ENCODE assay signal across 27 cellular contexts in the genomic region with DNA sequence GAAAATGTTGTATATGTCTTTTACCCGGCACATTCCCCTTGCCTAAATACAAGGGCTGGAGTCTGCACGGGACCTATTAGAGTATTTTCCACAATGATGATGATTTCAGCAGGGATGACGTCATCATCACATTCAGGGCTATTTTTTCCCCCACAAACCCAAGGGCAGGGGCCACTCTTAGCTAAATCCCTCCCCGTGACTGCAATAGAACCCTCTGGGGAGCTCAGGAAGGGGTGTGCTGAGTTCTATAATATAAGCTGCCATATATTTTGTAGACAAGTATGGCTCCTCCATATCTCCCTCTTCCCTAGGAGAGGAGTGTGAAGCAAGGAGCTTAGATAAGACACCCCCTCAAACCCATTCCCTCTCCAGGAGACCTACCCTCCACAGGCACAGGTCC. TPM values are rescaled to one million over a fixed set of nuclear protein-coding genes. Genes with fewer than 3 reads are reported as not detected.
A peak's percentile ranks its signal among the peaks of the same experiment; 100 is the strongest.
DNase-seq lines count a peak whose midpoint lies in the region; ATAC-seq, FAIRE-seq and TF ChIP-seq lines count a peak whose summit lies in the region.
"Had no signal": no experiment of that assay in that cellular context is flagged by ENCODE, and none has a peak within 500 bp of the region (broad histone marks: within the 10 kb centered on the region; RNA-seq: fewer than 3 reads in every experiment).

No MANE protein-coding gene starts in this region.

- no peaks in the 10 kb centered on the region for H3K27me3 ChIP-seq in BLaER1
- no peaks in the 10 kb centered on the region; a peak in 1 of 4 replicates for H3K27me3 ChIP-seq in GM12878 (replicated peaks in 1 of 2; ENCODE audit: control insufficient read depth in 2 of 2, insufficient read depth in 2 of 2, low read length in 1 of 2)
- no peaks in the 10 kb centered on the region for H3K27me3 ChIP-seq in PC-9 (ENCODE audit: insufficient read depth, low read depth)
- H3K27me3 ChIP-seq in PC-3 (ENCODE audit: low read length), result no peaks in the 10 kb centered on the region
- H3K27me3 ChIP-seq in suprapubic skin, result no peaks in the 10 kb centered on the region

- no peak for DNase-seq in GM12878 (ENCODE audit: low read depth, low spot score)
- DNase-seq in glutamatergic neuron, result no peak
- DNase-seq in PC-9, result no peak
- no peak for DNase-seq in PC-3
- no peak for DNase-seq in suprapubic skin (ENCODE audit: low spot score in 2 of 2)
- DNase-seq: AML-193, DMS79, HFFc6, KG1, NCI-H1105, NCI-H146, NCI-H2029 treated with DMSO at 0.1 percent for 48 hours, NCI-H345, NCI-H524 treated with DMSO at 0.1 percent for 48 hours, NCI-H82 had no signal

- H3K27me3 Mint-ChIP-seq in glutamatergic neuron (ENCODE audit: unreplicated experiment), result peaks cover 11% of the 10 kb centered on the region

- peak overlapping the region; percentile 80 for H3K27ac Mint-ChIP-seq in glutamatergic neuron (ENCODE audit: unreplicated experiment)
- H3K27ac Mint-ChIP-seq: HFFc6; T-helper 1 cell treated with Interleukin-12 subunit alpha and Interleukin-12 subunit beta and Interleukin-4 antibody, amounts not matched to agents 30 μg/mL and 1 μg/mL, for 36 hours had no signal

- TF ChIP-seq EP300 in GM12878 (IDR thresholded peaks at IDR 0.05; ENCODE audit: borderline replicate concordance in 1 of 2, control insufficient read depth in 1 of 2, low read depth in 2 of 2, low read length in 2 of 2) (no peak), suprapubic skin (IDR thresholded peaks at IDR 0.05) (no peak)

- in situ Hi-C loops in GM12878 (cut with MboI), result no loop called here

- H3K4me2 ChIP-seq in BLaER1 (peak overlapping the region; percentile 34), GM12878 (ENCODE audit: control insufficient read depth, insufficient read depth) (no peak overlapping the region), PC-9 (no peak overlapping the region), PC-3 (ENCODE audit: low read length) (no peak overlapping the region)

- H3F3A ChIP-seq in PC-9 (ENCODE audit: insufficient read depth, low read depth) (no peaks in the 10 kb centered on the region), PC-3 (ENCODE audit: low read length, unreplicated experiment) (no peaks in the 10 kb centered on the region)

- 56% methylated on average over 4 of the region's 4 CpGs for WGBS in GM12878 (ENCODE audit: insufficient coverage, insufficient replicate concordance, low lambda C conversion rate, missing lambda C conversion rate)
- WGBS in suprapubic skin, result 73% methylated on average over 4 of the region's 4 CpGs

- H3K9me2 ChIP-seq in PC-9 (ENCODE audit: insufficient read depth), result no peaks in the 10 kb centered on the region
- H3K9me2 ChIP-seq in PC-3 (replicated peaks; ENCODE audit: low read length), result no peaks in the 10 kb centered on the region

- FAIRE-seq in GM12878 (lab: Jason Lieb, UNC), result no peak
- FAIRE-seq: D721Med, GM12891, H54 had no signal

- H3K9me3 Mint-ChIP-seq in glutamatergic neuron (ENCODE audit: unreplicated experiment), result peaks cover 16% of the 10 kb centered on the region
- H3K9me3 Mint-ChIP-seq: CD14-positive monocyte; HFFc6; T-helper 1 cell treated with Interleukin-12 subunit alpha and Interleukin-12 subunit beta and Interleukin-4 antibody, amounts not matched to agents 30 μg/mL and 1 μg/mL, for 36 hours had no signal

- intact Hi-C loops in GM12878 (cut with micrococcal nuclease; ENCODE audit: unreplicated experiment), result no loop called here
- intact Hi-C loops in PC-9 (cut with micrococcal nuclease; ENCODE audit: unreplicated experiment), result no loop called here
- intact Hi-C loops in PC-3 (cut with micrococcal nuclease), result no loop called here

- H3K9ac ChIP-seq in BLaER1 (no peak overlapping the region), GM12878 (ENCODE audit: control insufficient read depth, insufficient read depth, low read length) (no peak overlapping the region), PC-3 (ENCODE audit: low read length) (no peak overlapping the region)

- H3K27ac ChIP-seq in BLaER1 (no peak overlapping the region), HEK293 (ENCODE audit: extremely low read depth, low read depth, low read length) (no peak overlapping the region), GM12878 (ENCODE audit: control insufficient read depth, insufficient read depth) (no peak overlapping the region), PC-9 (no peak overlapping the region), PC-3 (ENCODE audit: low read length) (no peak overlapping the region), suprapubic skin (no peak overlapping the region)

- TF ChIP-seq CTCF in HEK293 (tag by site-specific recombination; IDR thresholded peaks at IDR 0.05) (no peak), GM12878 (IDR thresholded peaks at IDR 0.05 in 2 of 3, conservative IDR thresholded peaks at IDR 0.05 in 1 of 3; ENCODE audit: control insufficient read depth in 2 of 3, extremely low read depth in 1 of 3, insufficient read depth in 1 of 3, low read depth in 3 of 3, low read length in 3 of 3) (no peak), glutamatergic neuron (IDR thresholded peaks at IDR 0.05; ENCODE audit: partially characterized antibody, unreplicated experiment) (no peak), PC-9 (conservative IDR thresholded peaks at IDR 0.05) (no peak), PC-3 (conservative IDR thresholded peaks at IDR 0.05; ENCODE audit: low read depth, low read length) (no peak), suprapubic skin (IDR thresholded peaks at IDR 0.05) (no peak)

- H3K4me3 ChIP-seq in BLaER1 (no peak overlapping the region), HEK293 (ENCODE audit: low read depth, low read length) (no peak overlapping the region), GM12878 (no peak overlapping the region), PC-9 (no peak overlapping the region), PC-3 (ENCODE audit: low read length) (no peak overlapping the region), suprapubic skin (no peak overlapping the region)

- H3K4me3 Mint-ChIP-seq in glutamatergic neuron (ENCODE audit: unreplicated experiment), result no peak overlapping the region
- H3K4me3 Mint-ChIP-seq: CD14-positive monocyte; HFFc6; T-helper 1 cell treated with Interleukin-12 subunit alpha and Interleukin-12 subunit beta and Interleukin-4 antibody, amounts not matched to agents 30 μg/mL and 1 μg/mL, for 36 hours had no signal

- H3K4me1 ChIP-seq in BLaER1, result peaks cover 14% of the 10 kb centered on the region
- H3K4me1 ChIP-seq in HEK293 (ENCODE audit: control insufficient read depth, insufficient read depth, low read length), result no peaks in the 10 kb centered on the region
- peaks cover 2% of the 10 kb centered on the region; the same call in 1 of the 2 replicates for H3K4me1 ChIP-seq in GM12878 (ENCODE audit: control insufficient read depth, insufficient read depth, low read length)
- H3K4me1 ChIP-seq in PC-9 (replicated peaks; ENCODE audit: insufficient read depth), result no peaks in the 10 kb centered on the region
- H3K4me1 ChIP-seq in PC-3 (ENCODE audit: insufficient read depth, low read length), result no peaks in the 10 kb centered on the region
- peaks cover 17% of the 10 kb centered on the region for H3K4me1 ChIP-seq in suprapubic skin

- POLR2A ChIA-PET in HEK293 (lab: Yijun Ruan, JAX), result interaction anchor here (0.7 kb wide), 1 partner anchor 43 kb away, joined by 3 read pairs; no protein-coding TSS in a partner anchor
- POLR2A ChIA-PET in GM12878 (lab: Charles Lee), result no interaction called here
- POLR2A ChIA-PET in PC-9 (lab: Charles Lee; ENCODE audit: unreplicated experiment), result no interaction called here
- POLR2A ChIA-PET in PC-3 (lab: Charles Lee; ENCODE audit: unreplicated experiment), result no interaction called here

- RAD21 ChIA-PET in GM12878 (lab: Charles Lee; ENCODE audit: unreplicated experiment), result no interaction called here

- H3K4me1 Mint-ChIP-seq in glutamatergic neuron (ENCODE audit: low read depth, unreplicated experiment), result peaks cover 47% of the 10 kb centered on the region

- CTCF ChIA-PET in HEK293 (lab: Yijun Ruan, JAX), result interaction anchor here (0.6 to 1.7 kb wide), 3 partner anchors 19 to 1091 kb away, joined by 3 to 8 read pairs (median 3); no protein-coding TSS in a partner anchor
- CTCF ChIA-PET in GM12878 (lab: Yijun Ruan, JAX), result interaction anchor here (0.5 to 1.7 kb wide), 3 partner anchors 10 to 196 kb away, joined by 3 to 7 read pairs (median 3); no protein-coding TSS in a partner anchor
- CTCF ChIA-PET in PC-9 (lab: Charles Lee), result no interaction called here
- CTCF ChIA-PET in PC-3 (lab: Charles Lee), result no interaction called here

- H2AFZ ChIP-seq in GM12878 (ENCODE audit: control insufficient read depth, low read depth, low read length), result no peak overlapping the region
- no peak overlapping the region for H2AFZ ChIP-seq in PC-9
- H2AFZ ChIP-seq in PC-3 (ENCODE audit: low read length), result no peak overlapping the region

- no peaks in the 10 kb centered on the region for H4K20me1 ChIP-seq in BLaER1
- H4K20me1 ChIP-seq in GM12878 (ENCODE audit: control insufficient read depth, insufficient read depth), result no peaks in the 10 kb centered on the region
- H4K20me1 ChIP-seq in PC-9 (ENCODE audit: insufficient read depth), result no peaks in the 10 kb centered on the region
- H4K20me1 ChIP-seq in PC-3 (ENCODE audit: low read length), result no peaks in the 10 kb centered on the region

- peaks cover 15% of the 10 kb centered on the region for H3K36me3 Mint-ChIP-seq in glutamatergic neuron (ENCODE audit: unreplicated experiment)

- TF ChIP-seq RAD21 in GM12878 (IDR thresholded peaks at IDR 0.05; ENCODE audit: insufficient read depth, low read depth, low read length), result no peak

- ATAC-seq in GM12878, result no peak
- ATAC-seq in PC-3, result no peak
- no peak for ATAC-seq in HG02870 (IDR thresholded peaks at IDR 0.05; ENCODE audit: unreplicated experiment)
- ATAC-seq: Right ventricle myocardium inferior had no signal

- H3K79me2 ChIP-seq in GM12878 (ENCODE audit: control insufficient read depth, insufficient read depth, low read length) (no peaks in the 10 kb centered on the region), PC-9 (ENCODE audit: low read depth) (no peaks in the 10 kb centered on the region), PC-3 (ENCODE audit: low read length) (no peaks in the 10 kb centered on the region)

- SMC1A ChIA-PET in GM12878 (lab: Charles Lee; ENCODE audit: uncharacterized antibody, unreplicated experiment), result interaction anchor here (0.9 to 1.1 kb wide), 2 partner anchors 18 to 135 kb away, joined by 3 read pairs; a partner anchor contains a TSS

- TF ChIP-seq POLR2A in GM12878 (IDR thresholded peaks at IDR 0.05; ENCODE audit: low read depth, low read length) (no peak), suprapubic skin (IDR thresholded peaks at IDR 0.05) (no peak)

- H3K9me3 ChIP-seq in BLaER1 (no peaks in the 10 kb centered on the region), HEK293 (ENCODE audit: control insufficient read depth, insufficient read depth, low read depth, low read length) (no peaks in the 10 kb centered on the region), GM12878 (replicated peaks; ENCODE audit: control insufficient read depth, insufficient read depth, low read length) (no peaks in the 10 kb centered on the region), PC-9 (ENCODE audit: insufficient read depth, low read depth) (no peaks in the 10 kb centered on the region), PC-3 (ENCODE audit: low read length) (no peaks in the 10 kb centered on the region), suprapubic skin (no peaks in the 10 kb centered on the region)

- BruUV-seq in GM12878 (replicated peaks; lab: Mats Ljungman, UMichigan) (no TSS peak), PC-9 (replicated peaks; lab: Mats Ljungman, UMichigan) (no TSS peak), PC-3 (replicated peaks; lab: Mats Ljungman, UMichigan) (no TSS peak)

- peaks cover 32% of the 10 kb centered on the region for H3K36me3 ChIP-seq in BLaER1
- peaks cover 0 to 64% of the 10 kb centered on the region in 2 experiments; a peak in 2 of 3 replicates for H3K36me3 ChIP-seq in HEK293 (ENCODE audit: control insufficient read depth in 2 of 2, insufficient read depth in 1 of 2, low read length in 2 of 2)
- no peaks in the 10 kb centered on the region for H3K36me3 ChIP-seq in GM12878 (ENCODE audit: control insufficient read depth in 2 of 2, insufficient read depth in 2 of 2, low read length in 1 of 2)
- no peaks in the 10 kb centered on the region for H3K36me3 ChIP-seq in PC-9 (ENCODE audit: low read depth)
- peaks cover 2% of the 10 kb centered on the region; the same call in 1 of the 2 replicates for H3K36me3 ChIP-seq in PC-3 (ENCODE audit: low read depth, low read length)
- peaks cover 4% of the 10 kb centered on the region for H3K36me3 ChIP-seq in suprapubic skin

RNA-seq across cellular contexts. Expression of a gene that starts 11.3 kb away (rescaled TPM):
- total RNA-seq in GM12878 (2013; cell fraction: nucleolus; rRNA removed), result 37.7 and 38.1 TPM in 2 replicates
- total RNA-seq in GM12878 (2014; rRNA removed) (85.2 and 108 TPM in 2 replicates), GM12878 (2014; rRNA removed; fragmentation: Illumina TruSeq; extraction: Trizol) (83.2 and 89.2 TPM in 2 replicates), GM12878 (2021) (133 TPM in 2 replicates), glutamatergic neuron (ENCODE audit: unreplicated experiment) (232 TPM), PC-9 (2021) (113 and 154 TPM in 2 replicates), PC-3 (2014; rRNA removed) (81.4 and 91.3 TPM in 2 replicates), suprapubic skin (10 to 100 TPM; 41.9 to 67.8 (median 53.2) TPM)
- 84.6 TPM for polyA plus RNA-seq in GM12878 (2011; ENCODE audit: low read depth)
- polyA plus RNA-seq in GM12878 (2011; rRNA removed) (117 and 137 TPM in 2 replicates), GM12878 (2014; fragmentation: Illumina TruSeq; extraction: Trizol) (151 and 168 TPM in 2 replicates), GM12878 (2014; fragmentation: Nextera tagmentation; extraction: Ambion mirVana) (100 to 1,000 TPM; 128 to 142 TPM), GM12878 (2014; rRNA removed) (108 and 117 TPM in 2 replicates), GM12878 (2016; fragmentation: Nextera tagmentation; extraction: Ambion mirVana) (100 to 1,000 TPM; 108 to 109 TPM)
- 58.1 and 75.1 TPM in 2 replicates for polyA plus RNA-seq in GM12878 (2011; cell fraction: cytosol; rRNA removed)
- 29.6 and 50.0 TPM in 2 replicates for polyA plus RNA-seq in GM12878 (2011; cell fraction: nucleus; rRNA removed)
- polyA plus RNA-seq in GM12878 (2012), result 84.5 and 93.7 TPM in 2 replicates
- 52.4 and 66.1 TPM in 2 replicates for polyA minus RNA-seq in GM12878 (2011; rRNA and poly(A)+ RNA removed)
- polyA minus RNA-seq in GM12878 (2011; cell fraction: cytosol; rRNA and poly(A)+ RNA removed), result 30.9 and 33.0 TPM in 2 replicates
- polyA minus RNA-seq in GM12878 (2011; cell fraction: nucleus; rRNA and poly(A)+ RNA removed), result 10.6 and 19.1 TPM in 2 replicates

RNA-seq across cellular contexts. Expression of a gene that starts 46.3 kb away (rescaled TPM):
- total RNA-seq in GM12878 (2013; cell fraction: nucleolus; rRNA removed), result 0.40 and 0.47 TPM in 2 replicates
- total RNA-seq in GM12878 (2014; rRNA removed) (1.1 and 1.6 TPM in 2 replicates), GM12878 (2014; rRNA removed; fragmentation: Illumina TruSeq; extraction: Trizol) (1.2 TPM in 2 replicates), GM12878 (2021) (1.8 and 1.9 TPM in 2 replicates), glutamatergic neuron (ENCODE audit: unreplicated experiment) (29.0 TPM), PC-9 (2021) (5.7 and 8.0 TPM in 2 replicates), PC-3 (2014; rRNA removed) (7.3 and 9.3 TPM in 2 replicates), suprapubic skin (1 to 10 TPM; 2.7 to 5.0 (median 2.9) TPM)
- polyA plus RNA-seq in GM12878 (2011; ENCODE audit: low read depth), result 0.25 TPM
- polyA plus RNA-seq in GM12878 (2011; rRNA removed) (0.22 and 0.24 TPM in 2 replicates), GM12878 (2014; fragmentation: Illumina TruSeq; extraction: Trizol) (0.82 and 1.4 TPM in 2 replicates), GM12878 (2014; fragmentation: Nextera tagmentation; extraction: Ambion mirVana) (under 1 TPM; 0.23 to 0.33 TPM), GM12878 (2014; rRNA removed) (1.7 and 1.9 TPM in 2 replicates), GM12878 (2016; fragmentation: Nextera tagmentation; extraction: Ambion mirVana) (1 to 10 TPM in 1 of 2 experiments, under 1 TPM in 1; 0.82 to 1.5 TPM)
- polyA plus RNA-seq in GM12878 (2011; cell fraction: cytosol; rRNA removed), result 0.15 and 0.24 TPM in 2 replicates
- 0.78 and 0.82 TPM in 2 replicates for polyA plus RNA-seq in GM12878 (2011; cell fraction: nucleus; rRNA removed)
- polyA plus RNA-seq in GM12878 (2012), result 0.49 and 0.50 TPM in 2 replicates
- 0.15 and 0.46 TPM in 2 replicates for polyA minus RNA-seq in GM12878 (2011; rRNA and poly(A)+ RNA removed)
- not detected in 2 replicates for polyA minus RNA-seq in GM12878 (2011; cell fraction: cytosol; rRNA and poly(A)+ RNA removed)
- polyA minus RNA-seq in GM12878 (2011; cell fraction: nucleus; rRNA and poly(A)+ RNA removed), result 0.12 and 0.19 TPM in 2 replicates

RNA-seq across cellular contexts. Expression of a gene that starts 50.3 kb away (rescaled TPM):
- 0.15 and 3.9 TPM in 2 replicates for total RNA-seq in GM12878 (2013; cell fraction: nucleolus; rRNA removed)
- total RNA-seq in GM12878 (2014; rRNA removed), result 0.06 TPM in 1 of 2 replicates, not detected in the other
- total RNA-seq in GM12878 (2014; rRNA removed; fragmentation: Illumina TruSeq; extraction: Trizol), result 0.04 TPM in 1 of 2 replicates, not detected in the other
- 0.05 and 0.18 TPM in 2 replicates for total RNA-seq in GM12878 (2021)
- polyA plus RNA-seq in GM12878 (2011; ENCODE audit: low read depth), result not detected
- polyA plus RNA-seq in GM12878 (2011; rRNA removed), result 0.20 TPM in 1 of 2 replicates, not detected in the other
- polyA plus RNA-seq in GM12878 (2011; cell fraction: cytosol; rRNA removed), result 0.01 and 0.02 TPM in 2 replicates
- 0.10 and 0.39 TPM in 2 replicates for polyA plus RNA-seq in GM12878 (2011; cell fraction: nucleus; rRNA removed)
- polyA plus RNA-seq in GM12878 (2012), result 0.07 and 0.11 TPM in 2 replicates
- polyA plus RNA-seq in GM12878 (2014; fragmentation: Illumina TruSeq; extraction: Trizol), result 0.06 TPM in 1 of 2 replicates, not detected in the other
- polyA plus RNA-seq in GM12878 (2014; fragmentation: Nextera tagmentation; extraction: Ambion mirVana), result not detected
- polyA plus RNA-seq in GM12878 (2014; rRNA removed), result 0.08 and 0.57 TPM in 2 replicates
- under 1 TPM in 1 of 2 experiments, not detected in 1; 0.05 TPM for polyA plus RNA-seq in GM12878 (2016; fragmentation: Nextera tagmentation; extraction: Ambion mirVana)
- polyA minus RNA-seq in GM12878 (2011; rRNA and poly(A)+ RNA removed), result 2.0 TPM in 1 of 2 replicates, not detected in the other
- polyA minus RNA-seq in GM12878 (2011; cell fraction: cytosol; rRNA and poly(A)+ RNA removed), result not detected in 2 replicates
- 0.12 and 0.19 TPM in 2 replicates for polyA minus RNA-seq in GM12878 (2011; cell fraction: nucleus; rRNA and poly(A)+ RNA removed)
- total RNA-seq in glutamatergic neuron (ENCODE audit: unreplicated experiment), result not detected
- 1.1 TPM in 1 of 2 replicates, not detected in the other for total RNA-seq in PC-9 (2021)
- total RNA-seq in PC-3 (2014; rRNA removed), result not detected in 2 replicates
- under 1 TPM in 2 of 4 donors, not detected in 2; 0.76 to 0.89 TPM for total RNA-seq in suprapubic skin
- total RNA-seq: A172, HFFc6, SK-MEL-5 had no signal
- polyA plus RNA-seq: AG04450, CD14-positive monocyte had no signal

Comparison
In these comparisons a context has a peak if more than half of its experiments do, and no peak if none do; other contexts are left out.
1. CTCF ChIA-PET loops: an anchor here in HEK293 (0.6 to 1.7 kb wide) and GM12878 (0.5 to 1.7 kb wide); none called in PC-9 and PC-3.